ENCODE assay signal across 13 cellular contexts in genomic region chr7:86733783-86734182, GRCh38.
A peak's percentile ranks its signal among the peaks of the same experiment; 100 is the strongest.
DNase-seq lines count a peak whose midpoint lies in the region; TF ChIP-seq lines count a peak whose summit lies in the region.
"Had no signal": no experiment of that assay in that cellular context is flagged by ENCODE, and none has a peak within 500 bp of the region (broad histone marks: within the 10 kb centered on the region; RNA-seq: fewer than 3 reads in every experiment).

No MANE protein-coding gene starts in this region.

- H3K4me3 ChIP-seq in NB4 (ENCODE audit: low read depth, low read length), result no peak overlapping the region
- H3K4me3 ChIP-seq: colonic mucosa, esophagus squamous epithelium, thoracic aorta had no signal

- DNase-seq in NCI-H2081 (lab: John Stamatoyannopoulos, UW), result peak; percentile 1 to 56
- DNase-seq in NCI-H2081 treated with DMSO at 0.1 percent for 48 hours (lab: John Stamatoyannopoulos, UW), result no peak
- peak; percentile 37 for DNase-seq in NB4 (ENCODE audit: low read depth)
- DNase-seq in astrocyte of the hippocampus (ENCODE audit: low read depth, low spot score), result peak; percentile 13
- DNase-seq in myocyte (ENCODE audit: low read depth), result peak; percentile 2
- no peak for DNase-seq in OCI-M2 (lab: John Stamatoyannopoulos, UW; ENCODE audit: unreplicated experiment)
- no peak for DNase-seq in NCI-H1092 treated with DMSO at 0.1 percent for 48 hours (lab: John Stamatoyannopoulos, UW)
- no peak for DNase-seq in activated effector memory CD4-positive, alpha-beta T cell treated with Interleukin-2 at 50 U/mL for 16 hours
- DNase-seq: activated naive CD8-positive, alpha-beta T cell treated with anti-CD3 and anti-CD28 coated beads for 36 hours; colonic mucosa; esophagus squamous epithelium; MM.1S had no signal

- TF ChIP-seq POLR2A in NB4 (IDR thresholded peaks at IDR 0.05; ENCODE audit: extremely low read depth, insufficient read length), result no peak

- TF ChIP-seq CTCF in NB4 (IDR thresholded peaks at IDR 0.05; ENCODE audit: low read depth, low read length), result no peak

Comparison
In these comparisons a context has a peak if more than half of its experiments do, and no peak if none do; other contexts are left out.
1. DNase-seq: peak in NCI-H2081 (2 of 2), NB4 (single experiment), astrocyte of the hippocampus (single experiment) and myocyte (single experiment); none in NCI-H2081 treated with DMSO at 0.1 percent for 48 hours (single experiment), OCI-M2 (single experiment), NCI-H1092 treated with DMSO at 0.1 percent for 48 hours (single experiment) and activated effector memory CD4-positive, alpha-beta T cell treated with Interleukin-2 at 50 U/mL for 16 hours (single experiment).